In the genomic region with DNA sequence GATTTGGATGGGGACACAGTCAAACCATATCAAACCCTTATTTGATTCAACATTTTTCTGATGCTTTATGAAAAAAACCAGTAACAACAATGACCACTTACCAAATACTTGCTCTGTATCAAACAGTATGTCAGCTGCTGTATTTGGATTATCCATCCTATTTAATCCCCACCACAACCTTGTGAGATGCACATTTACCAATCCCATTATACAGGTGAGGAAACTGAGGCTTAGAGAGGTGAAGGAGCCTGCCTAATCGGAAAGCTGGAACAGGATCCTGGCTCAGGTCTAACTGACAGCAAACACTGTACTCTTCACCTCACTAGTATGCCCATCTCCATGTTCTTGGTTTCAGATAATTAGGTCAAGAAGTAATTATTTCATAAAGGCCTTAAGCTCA, we compare ENCODE assay signal across 17 cellular contexts.
"Had no signal": no experiment of that assay in that cellular context is flagged by ENCODE, and none has a peak within 500 bp of the region (broad histone marks: within the 10 kb centered on the region; RNA-seq: fewer than 3 reads in every experiment).

No MANE protein-coding gene starts in this region.

- H3K27me3 Mint-ChIP-seq: activated CD4-positive, alpha-beta T cell treated with anti-CD3 and anti-CD28 coated beads, Interleukin-2, amount 10 ng/mL, durations not matched to agents 24 days and 14 days; stimulated activated naive B cell treated with anti-CD40 and anti-IgM and Interleukin-4, amounts not matched to agents 10 μg/mL and 1 μg/mL and 100 μg/mL, for 72 hours had no signal

- DNase-seq: activated CD4-positive, alpha-beta T cell treated with anti-CD3 and anti-CD28 coated beads, Interleukin-2, amount 10 ng/mL, durations not matched to agents 24 days and 14 days; activated gamma-delta T cell treated with Interleukin-2 at 50 U/mL for 16 hours; aorta; brain microvascular endothelial cell; hypothalamus; lower lobe of right lung; occipital lobe; posterior cingulate gyrus; retina; spleen; stimulated activated CD4-positive, alpha-beta T cell treated with anti-CD3 and anti-CD28 coated beads, Interleukin-4, amount 100 ng/mL, for 4 hours; stimulated activated naive B cell treated with anti-CD40 and anti-IgM and Interleukin-4, amounts not matched to agents 10 μg/mL and 1 μg/mL and 100 μg/mL, for 72 hours; T1000; upper lobe of right lung had no signal

- H3K4me3 ChIP-seq: coronary artery, lower lobe of right lung, spleen, upper lobe of right lung had no signal

- H3K9me3 ChIP-seq: lower lobe of right lung, upper lobe of right lung had no signal

- H3K27ac ChIP-seq: brain microvascular endothelial cell, coronary artery, lower lobe of right lung, upper lobe of right lung had no signal

- H3K27me3 ChIP-seq: brain microvascular endothelial cell, spleen, upper lobe of right lung had no signal

- ATAC-seq: lower lobe of right lung; stimulated activated naive B cell treated with anti-CD40 and anti-IgM and Interleukin-4, amounts not matched to agents 10 μg/mL and 1 μg/mL and 100 μg/mL, for 72 hours; upper lobe of right lung had no signal

- FAIRE-seq: frontal cortex, keratinocyte had no signal

- H3K4me3 Mint-ChIP-seq: activated CD4-positive, alpha-beta T cell treated with anti-CD3 and anti-CD28 coated beads, Interleukin-2, amount 10 ng/mL, durations not matched to agents 24 days and 14 days; stimulated activated naive B cell treated with anti-CD40 and anti-IgM and Interleukin-4, amounts not matched to agents 10 μg/mL and 1 μg/mL and 100 μg/mL, for 72 hours had no signal

- H3K27ac Mint-ChIP-seq: activated CD4-positive, alpha-beta T cell treated with anti-CD3 and anti-CD28 coated beads, Interleukin-2, amount 10 ng/mL, durations not matched to agents 24 days and 14 days had no signal

- H3K36me3 ChIP-seq: lower lobe of right lung, spleen, upper lobe of right lung had no signal
